Comparison of ENCODE assay signal across 15 cellular contexts in genomic region chr13:71659427-71659826, GRCh38.
"Had no signal": no experiment of that assay in that cellular context is flagged by ENCODE, and none has a peak within 500 bp of the region (broad histone marks: within the 10 kb centered on the region; RNA-seq: fewer than 3 reads in every experiment).

No MANE protein-coding gene starts in this region.

- H3K4me1 Mint-ChIP-seq: naive B cell, T-cell had no signal

- H3K27ac ChIP-seq: esophagus squamous epithelium, lower lobe of right lung, transverse colon, vagina had no signal

- DNase-seq: activated CD4-positive, alpha-beta T cell treated with anti-CD3 and anti-CD28 coated beads, Interleukin-2, amount 50 U/mL, for 4 hours; activated CD4-positive, CD25-positive, alpha-beta regulatory T cell treated with anti-CD3 and anti-CD28 coated beads, Interleukin-2, amount 50 U/mL, for 72 hours; activated naive CD4-positive, alpha-beta T cell treated with anti-CD3 and anti-CD28 coated beads, Interleukin-2, amount 50 U/mL, for 16 hours; esophagus squamous epithelium; foreskin fibroblast; hippocampal formation; lower lobe of right lung; naive B cell; nucleus accumbens; stimulated activated CD4-positive, alpha-beta T cell treated with anti-CD3 and anti-CD28 coated beads, Interleukin-4, amount 100 ng/mL, for 24 hours; stimulated activated naive CD4-positive, alpha-beta T cell; T-cell; T1000; transverse colon had no signal

- H3K4me3 ChIP-seq: esophagus squamous epithelium, lower lobe of right lung, transverse colon, vagina had no signal

- H3K4me3 Mint-ChIP-seq: naive B cell, T-cell had no signal

- H3K36me3 Mint-ChIP-seq: naive B cell, T-cell had no signal

- H3K9me3 Mint-ChIP-seq: naive B cell, T-cell had no signal

- H3K27me3 Mint-ChIP-seq: naive B cell, T-cell had no signal

- H3K27me3 ChIP-seq: esophagus squamous epithelium, transverse colon, vagina had no signal

- H3K4me1 ChIP-seq: esophagus squamous epithelium, lower lobe of right lung, vagina had no signal

- ATAC-seq: lower lobe of right lung, T-cell had no signal

- H3K36me3 ChIP-seq: esophagus squamous epithelium, lower lobe of right lung, transverse colon, vagina had no signal

- H3K9me3 ChIP-seq: esophagus squamous epithelium, lower lobe of right lung, transverse colon, vagina had no signal

- H3K27ac Mint-ChIP-seq: naive B cell, T-cell had no signal
